25 cellular contexts compared by ENCODE assay signal in the genomic region with DNA sequence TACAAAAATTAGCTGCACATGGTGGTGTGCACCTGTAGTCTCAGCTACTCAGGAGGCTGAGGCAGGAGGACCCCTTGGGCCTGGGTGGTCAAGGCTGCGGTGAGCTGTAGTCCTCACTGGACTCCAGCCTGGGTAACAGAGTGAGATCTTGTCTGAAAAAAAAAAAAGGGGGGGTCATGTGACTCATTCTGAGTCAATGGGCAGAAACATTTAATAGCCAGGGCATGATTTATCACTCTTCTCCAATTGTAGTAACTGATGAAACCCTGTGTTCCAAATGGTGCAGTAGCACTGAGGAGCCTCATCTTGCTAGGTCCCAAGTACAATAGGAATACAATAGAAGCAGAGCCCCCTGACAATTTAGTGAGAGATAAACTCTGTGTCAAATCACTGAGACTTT.
A peak's percentile ranks its signal among the peaks of the same experiment; 100 is the strongest.
DNase-seq lines count a peak whose midpoint lies in the region; FAIRE-seq and TF ChIP-seq lines count a peak whose summit lies in the region.
"Had no signal": no experiment of that assay in that cellular context is flagged by ENCODE, and none has a peak within 500 bp of the region (broad histone marks: within the 10 kb centered on the region; RNA-seq: fewer than 3 reads in every experiment).

No MANE protein-coding gene starts in this region.

- H3K4me1 ChIP-seq in endodermal cell (ENCODE audit: control insufficient read depth, insufficient read depth, low read length), result no peaks in the 10 kb centered on the region
- H3K4me1 ChIP-seq: adrenal gland, stomach, transverse colon had no signal

- TF ChIP-seq POLR2A in H54 (IDR thresholded peaks at IDR 0.05; ENCODE audit: low read depth, low read length), result no peak

- no peak for TF ChIP-seq CTCF in epithelial cell of esophagus (IDR thresholded peaks at IDR 0.05; ENCODE audit: insufficient read depth, low read depth, low read length, missing control alignments)
- no peak for TF ChIP-seq CTCF in endodermal cell (conservative IDR thresholded peaks at IDR 0.05)
- no peak for TF ChIP-seq CTCF in chondrocyte (IDR thresholded peaks at IDR 0.05)

- H3K27ac Mint-ChIP-seq in endodermal cell (no peak overlapping the region), chondrocyte (ENCODE audit: unreplicated experiment) (no peak overlapping the region)
- H3K27ac Mint-ChIP-seq: activated T-cell treated with anti-CD3 and anti-CD28 coated beads, Interleukin-2, amount 50 U/mL, for 24 hours; CD8-positive, alpha-beta T cell; naive B cell had no signal

- no peak for DNase-seq in H54 (ENCODE audit: insufficient read length, low spot score)
- DNase-seq in RPMI7951 (ENCODE audit: low read depth), result peak; percentile 17
- DNase-seq in epithelial cell of esophagus (ENCODE audit: low read depth), result peak; percentile 31
- DNase-seq in stromal cell of bone marrow (ENCODE audit: low read depth), result peak; percentile 25
- no peak for DNase-seq in endodermal cell
- DNase-seq in chondrocyte (ENCODE audit: low spot score), result no peak
- no peak for DNase-seq in caudate nucleus (lab: John Stamatoyannopoulos, UW)
- DNase-seq: activated CD4-positive, alpha-beta T cell treated with anti-CD3 and anti-CD28 coated beads for 48 hours; activated T-cell treated with anti-CD3 and anti-CD28 coated beads, Interleukin-2, amount 50 U/mL, for 24 hours; adrenal gland; CD8-positive, alpha-beta T cell; dermis blood vessel endothelial cell; DMS 273 treated with DMSO at 0.1 percent for 48 hours; H7; naive B cell; NCI-H1105 treated with DMSO at 0.1 percent for 48 hours; NCI-H2029 treated with DMSO at 0.1 percent for 48 hours; nucleus accumbens; stimulated activated CD8-positive, alpha-beta memory T cell treated with anti-CD3 and anti-CD28 coated beads, Interleukin-4, amount 100 ng/mL, for 48 hours; stomach; T-helper 2 cell; transverse colon had no signal

- H3K27me3 ChIP-seq in endodermal cell (ENCODE audit: control insufficient read depth, insufficient read depth, low read length, poor library complexity, severe bottlenecking), result no peaks in the 10 kb centered on the region
- H3K27me3 ChIP-seq: adrenal gland, cardiac muscle cell, transverse colon had no signal

- H3K4me3 Mint-ChIP-seq in endodermal cell (no peak overlapping the region), chondrocyte (ENCODE audit: unreplicated experiment) (no peak overlapping the region)
- H3K4me3 Mint-ChIP-seq: activated T-cell treated with anti-CD3 and anti-CD28 coated beads, Interleukin-2, amount 50 U/mL, for 24 hours; CD8-positive, alpha-beta T cell; naive B cell had no signal

- H3K4me3 ChIP-seq in epithelial cell of esophagus (ENCODE audit: low read length) (no peak overlapping the region), endodermal cell (ENCODE audit: low read length) (no peak overlapping the region)
- H3K4me3 ChIP-seq: adrenal gland, cardiac muscle cell, stomach, transverse colon had no signal

- H3K27me3 Mint-ChIP-seq in endodermal cell (ENCODE audit: insufficient read depth) (peaks cover 2% of the 10 kb centered on the region), chondrocyte (ENCODE audit: low read depth) (no peaks in the 10 kb centered on the region)
- H3K27me3 Mint-ChIP-seq: activated T-cell treated with anti-CD3 and anti-CD28 coated beads, Interleukin-2, amount 50 U/mL, for 24 hours had no signal

- WGBS in endodermal cell (ENCODE audit: insufficient coverage in 1 of 2, insufficient read length in 1 of 2), 2 experiments, result 97% methylated on average over 1 of the region's 1 CpG; no CpG with 5 or more reads in 1 of the 2 experiments

- no peak overlapping the region for H3K27ac ChIP-seq in endodermal cell (ENCODE audit: low read depth, low read length)
- no peak overlapping the region for H3K27ac ChIP-seq in caudate nucleus (ENCODE audit: low read depth, low read length)
- H3K27ac ChIP-seq: adrenal gland, cardiac muscle cell, stomach, transverse colon had no signal

- peaks cover 16% of the 10 kb centered on the region for H3K4me1 Mint-ChIP-seq in endodermal cell
- H3K4me1 Mint-ChIP-seq in chondrocyte (ENCODE audit: low read depth), result no peaks in the 10 kb centered on the region
- H3K4me1 Mint-ChIP-seq: naive B cell had no signal

- H3K9me3 ChIP-seq in endodermal cell (ENCODE audit: control insufficient read depth, low read length), result no peaks in the 10 kb centered on the region
- H3K9me3 ChIP-seq: adrenal gland, stomach, transverse colon had no signal

- no peaks in the 10 kb centered on the region for H3K9me3 Mint-ChIP-seq in endodermal cell
- H3K9me3 Mint-ChIP-seq in chondrocyte (ENCODE audit: low read depth), result no peaks in the 10 kb centered on the region
- H3K9me3 Mint-ChIP-seq: activated T-cell treated with anti-CD3 and anti-CD28 coated beads, Interleukin-2, amount 50 U/mL, for 24 hours; CD8-positive, alpha-beta T cell; naive B cell had no signal

- no peak overlapping the region for H3K9ac ChIP-seq in endodermal cell (ENCODE audit: extremely low read depth, low read length, poor library complexity, severe bottlenecking)

- H3K36me3 ChIP-seq in endodermal cell (ENCODE audit: control insufficient read depth, insufficient read depth, low read length), result no peaks in the 10 kb centered on the region
- H3K36me3 ChIP-seq: adrenal gland, cardiac muscle cell, stomach, transverse colon had no signal

- FAIRE-seq in H54 (lab: Jason Lieb, UNC), result peak; percentile 86
- FAIRE-seq: G401.6, GM18507 had no signal

- H3K36me3 Mint-ChIP-seq in endodermal cell (ENCODE audit: low read depth), result no peaks in the 10 kb centered on the region
- no peaks in the 10 kb centered on the region for H3K36me3 Mint-ChIP-seq in chondrocyte (ENCODE audit: low read depth)
- H3K36me3 Mint-ChIP-seq: CD8-positive, alpha-beta T cell; naive B cell had no signal

Comparison
In these comparisons a context has a peak if more than half of its experiments do, and no peak if none do; other contexts are left out.
1. DNase-seq: peak in RPMI7951 (single experiment), epithelial cell of esophagus (single experiment) and stromal cell of bone marrow (single experiment); none in H54 (single experiment), endodermal cell (single experiment), chondrocyte (single experiment) and caudate nucleus (0 of 61).